In genomic region chr4:23539969-23540368, GRCh38 we compare ENCODE assay signal across 30 cellular contexts.
"Had no signal": no experiment of that assay in that cellular context is flagged by ENCODE, and none has a peak within 500 bp of the region (broad histone marks: within the 10 kb centered on the region; RNA-seq: fewer than 3 reads in every experiment).

No MANE protein-coding gene starts in this region.

- ATAC-seq: activated CD4-positive, alpha-beta T cell treated with anti-CD3 and anti-CD28 coated beads for 36 hours; activated CD8-positive, alpha-beta memory T cell treated with anti-CD3 and anti-CD28 coated beads, Interleukin-2, amount 10 ng/mL, durations not matched to agents 7 days and 5 days; activated CD8-positive, alpha-beta T cell treated with anti-CD3 and anti-CD28 coated beads, Interleukin-2, amount 10 ng/mL, durations not matched to agents 7 days and 5 days; activated naive CD8-positive, alpha-beta T cell treated with anti-CD3 and anti-CD28 coated beads, Interleukin-2, amount 50 U/mL, for 24 hours; esophagus mucosa; T-helper 17 cell had no signal

- H3K36me3 ChIP-seq: adrenal gland, breast epithelium, cardiac muscle cell, colonic mucosa had no signal

- H3K9me3 ChIP-seq: adrenal gland, colonic mucosa had no signal

- DNase-seq: activated CD4-positive, alpha-beta memory T cell treated with anti-CD3 and anti-CD28 coated beads for 36 hours; activated CD4-positive, alpha-beta T cell treated with anti-CD3 and anti-CD28 coated beads for 36 hours; activated CD4-positive, alpha-beta T cell treated with anti-CD3 and anti-CD28 coated beads, Interleukin-2, amount 10 ng/mL, durations not matched to agents 24 days and 14 days; activated CD4-positive, CD25-positive, alpha-beta regulatory T cell; activated CD4-positive, CD25-positive, alpha-beta regulatory T cell treated with anti-CD3 and anti-CD28 coated beads, Interleukin-2, amount 50 U/mL, for 72 hours; activated CD8-positive, alpha-beta memory T cell treated with anti-CD3 and anti-CD28 coated beads, Interleukin-2, amount 10 ng/mL, durations not matched to agents 7 days and 5 days; activated CD8-positive, alpha-beta memory T cell treated with anti-CD3 and anti-CD28 coated beads, Interleukin-2, amount 50 U/mL, for 4 hours; activated CD8-positive, alpha-beta T cell treated with anti-CD3 and anti-CD28 coated beads, Interleukin-2, amount 10 ng/mL, durations not matched to agents 7 days and 5 days; activated effector memory CD4-positive, alpha-beta T cell treated with anti-CD3 and anti-CD28 coated beads, Interleukin-2, amount 50 U/mL, for 16 hours; activated naive CD4-positive, alpha-beta T cell treated with anti-CD3 and anti-CD28 coated beads for 36 hours; activated naive CD8-positive, alpha-beta T cell treated with anti-CD3 and anti-CD28 coated beads for 36 hours; activated naive CD8-positive, alpha-beta T cell treated with anti-CD3 and anti-CD28 coated beads, Interleukin-2, amount 50 U/mL, for 24 hours; activated T-cell treated with anti-CD3 and anti-CD28 coated beads, Interleukin-2, amount 50 U/mL, for 1 hour; activated T-cell treated with anti-CD3 and anti-CD28 coated beads, Interleukin-2, amount 50 U/mL, for 48 hours; adrenal gland; amygdala; aorta; central memory CD4-positive, alpha-beta T cell; cerebellar nuclear complex; colonic mucosa; effector CD8-positive, alpha-beta T cell; foreskin fibroblast; head of caudate nucleus; T-helper 1 cell; T-helper 17 cell; T1000 had no signal

- H3K4me1 ChIP-seq: adrenal gland, breast epithelium, colonic mucosa had no signal

- H3K27me3 ChIP-seq: adrenal gland, breast epithelium, cardiac muscle cell, colonic mucosa had no signal

- H3K4me3 ChIP-seq: adrenal gland, breast epithelium, cardiac muscle cell, colonic mucosa had no signal

- FAIRE-seq: frontal cortex had no signal

- H3K27ac ChIP-seq: adrenal gland, breast epithelium, cardiac muscle cell, colonic mucosa had no signal
